Comparison of ENCODE assay signal across 13 cellular contexts in the genomic region with DNA sequence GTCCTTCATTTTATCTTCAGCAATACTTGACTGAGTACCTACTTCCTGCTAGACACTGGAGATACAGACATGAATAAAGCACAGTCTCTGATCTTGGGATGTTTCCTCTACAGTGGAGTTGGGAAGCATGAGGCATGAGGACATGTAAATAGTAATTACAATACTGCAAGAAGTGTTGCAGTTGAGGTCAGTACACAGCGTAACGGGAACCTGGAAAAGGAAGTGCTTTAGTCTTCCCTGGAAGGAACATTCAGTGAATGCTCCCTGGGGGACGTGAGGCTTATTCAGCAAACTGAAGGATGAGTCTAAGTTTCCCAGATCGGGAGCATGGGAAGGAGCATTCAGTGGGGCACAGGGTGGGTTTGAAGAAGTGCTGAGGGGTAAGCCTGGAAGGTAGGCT.
"Had no signal": no experiment of that assay in that cellular context is flagged by ENCODE, and none has a peak within 500 bp of the region (broad histone marks: within the 10 kb centered on the region; RNA-seq: fewer than 3 reads in every experiment).

No MANE protein-coding gene starts in this region.

- H3K27me3 ChIP-seq: SJCRH30, suprapubic skin had no signal

- H3K4me3 ChIP-seq: SJCRH30, suprapubic skin had no signal

- DNase-seq: activated CD4-positive, alpha-beta T cell treated with anti-CD3 and anti-CD28 coated beads, Interleukin-2, amount 10 ng/mL, durations not matched to agents 24 days and 14 days; activated CD4-positive, CD25-positive, alpha-beta regulatory T cell; activated CD8-positive, alpha-beta memory T cell treated with anti-CD3 and anti-CD28 coated beads, Interleukin-2, amount 50 U/mL, for 48 hours; activated gamma-delta T cell; activated T-cell treated with anti-CD3 and anti-CD28 coated beads, Interleukin-2, amount 50 U/mL, for 72 hours; amniotic stem cell; SJCRH30; stimulated activated CD4-positive, alpha-beta T cell treated with anti-CD3 and anti-CD28 coated beads, Interleukin-4, amount 100 ng/mL, for 24 hours; stimulated activated naive CD4-positive, alpha-beta T cell treated with Interleukin-2 at 50 U/mL for 16 hours; T-helper 17 cell had no signal

- H3K4me1 ChIP-seq: SJCRH30, suprapubic skin had no signal

- H3K9me3 ChIP-seq: suprapubic skin had no signal

- ATAC-seq: activated naive CD4-positive, alpha-beta T cell treated with anti-CD3 and anti-CD28 coated beads, Interleukin-2, amount 50 U/mL, for 72 hours; activated T-cell treated with anti-CD3 and anti-CD28 coated beads, Interleukin-2, amount 50 U/mL, for 72 hours; T-helper 17 cell had no signal

- H3K27ac ChIP-seq: epithelial cell of prostate, SJCRH30, suprapubic skin had no signal
